In the genomic region with DNA sequence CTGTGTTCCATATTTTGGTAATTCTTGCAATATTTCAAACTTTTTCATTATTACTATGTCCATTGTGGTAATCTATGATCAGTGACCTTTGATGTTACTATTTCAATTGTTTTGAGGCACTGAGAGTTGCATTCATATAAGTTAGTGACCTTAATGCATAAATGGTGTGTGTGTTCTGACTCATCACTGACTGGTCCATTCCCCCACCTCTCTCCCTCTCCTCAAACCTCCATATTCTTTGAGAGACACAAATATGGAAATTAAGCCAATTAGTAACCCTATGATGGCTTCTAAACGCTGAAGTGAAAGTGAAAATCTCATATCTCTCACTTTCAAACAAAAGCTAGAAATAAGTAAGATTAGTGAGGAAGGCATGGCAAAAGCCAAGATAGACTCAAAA, we compare ENCODE assay signal across 18 cellular contexts.
DNase-seq lines count a peak whose midpoint lies in the region; ATAC-seq, FAIRE-seq and TF ChIP-seq lines count a peak whose summit lies in the region.
"Had no signal": no experiment of that assay in that cellular context is flagged by ENCODE, and none has a peak within 500 bp of the region (broad histone marks: within the 10 kb centered on the region; RNA-seq: fewer than 3 reads in every experiment).

No MANE protein-coding gene starts in this region.

- WGBS in GM12878 (ENCODE audit: insufficient coverage, insufficient replicate concordance, low lambda C conversion rate, missing lambda C conversion rate) = 0% methylated on average over 1 of the region's 1 CpG
- no CpG with 5 or more reads among the region's 1 CpG for WGBS in neuronal stem cell (ENCODE audit: extremely low coverage in 2 of 2, insufficient read length in 2 of 2, insufficient replicate concordance in 1 of 2), 2 donors

- H2BK15ac ChIP-seq in neuronal stem cell (ENCODE audit: low read length) = no peak overlapping the region

- TF ChIP-seq EP300 in GM12878 (IDR thresholded peaks at IDR 0.05; ENCODE audit: borderline replicate concordance in 1 of 2, control insufficient read depth in 1 of 2, low read depth in 2 of 2, low read length in 2 of 2) = no peak

- TF ChIP-seq RAD21 in GM12878 (IDR thresholded peaks at IDR 0.05; ENCODE audit: insufficient read depth, low read depth, low read length) = no peak

- FAIRE-seq in GM12878 (lab: Jason Lieb, UNC) = no peak
- FAIRE-seq: GM12891, GM19239, K562 had no signal

- H3K27ac Mint-ChIP-seq in activated naive CD8-positive, alpha-beta T cell treated with anti-CD3 and anti-CD28 coated beads, Interleukin-2, amount 50 U/mL, for 24 hours = no peak overlapping the region
- H3K27ac Mint-ChIP-seq: CD4-positive, CD25-positive, alpha-beta regulatory T cell had no signal

- intact Hi-C loops in GM12878 (cut with micrococcal nuclease; ENCODE audit: unreplicated experiment) = no loop called here

- H2AFZ ChIP-seq in GM12878 (ENCODE audit: control insufficient read depth, low read depth, low read length) = no peak overlapping the region
- no peak overlapping the region for H2AFZ ChIP-seq in neuronal stem cell (ENCODE audit: low read length)

- CTCF ChIA-PET in GM12878 (lab: Yijun Ruan, JAX) = no interaction called here

- POLR2A ChIA-PET in GM12878 (lab: Charles Lee) = no interaction called here

- no peaks in the 10 kb centered on the region for H3K36me3 Mint-ChIP-seq in activated naive CD8-positive, alpha-beta T cell treated with anti-CD3 and anti-CD28 coated beads, Interleukin-2, amount 50 U/mL, for 24 hours (ENCODE audit: low read depth)
- H3K36me3 Mint-ChIP-seq: CD4-positive, CD25-positive, alpha-beta regulatory T cell had no signal

- H3K4me1 ChIP-seq in GM12878 (ENCODE audit: control insufficient read depth, insufficient read depth, low read length) (no peaks in the 10 kb centered on the region), neuronal stem cell (ENCODE audit: control insufficient read depth in 2 of 2, insufficient read depth in 1 of 2, low read depth in 1 of 2, low read length in 2 of 2) (no peaks in the 10 kb centered on the region)
- H3K4me1 ChIP-seq: BLaER1 treated with 17β-estradiol and CSF1 and Interleukin-3, amounts not matched to agents 10 nM and 100 nM had no signal

- no peak overlapping the region for H3K27ac ChIP-seq in GM12878 (ENCODE audit: control insufficient read depth, insufficient read depth)
- H3K27ac ChIP-seq in neuronal stem cell (replicated peaks; ENCODE audit: low read length) = no peak overlapping the region
- H3K27ac ChIP-seq: BLaER1 treated with 17β-estradiol and CSF1 and Interleukin-3, amounts not matched to agents 10 nM and 100 nM had no signal

- H4K91ac ChIP-seq in neuronal stem cell (ENCODE audit: low read depth, low read length, poor library complexity) = no peak overlapping the region

- H3K14ac ChIP-seq in neuronal stem cell (ENCODE audit: low read length) = no peak overlapping the region

- H3K9ac ChIP-seq in GM12878 (ENCODE audit: control insufficient read depth, insufficient read depth, low read length) (no peak overlapping the region), neuronal stem cell (ENCODE audit: low read depth, low read length, poor library complexity) (no peak overlapping the region)
- H3K9ac ChIP-seq: BLaER1 treated with 17β-estradiol and CSF1 and Interleukin-3, amounts not matched to agents 10 nM and 100 nM had no signal

- RAD21 ChIA-PET in GM12878 (lab: Charles Lee; ENCODE audit: unreplicated experiment) = no interaction called here

- no peaks in the 10 kb centered on the region for H3K79me1 ChIP-seq in neuronal stem cell (ENCODE audit: low read depth, low read length)

- DNase-seq in GM12878 (ENCODE audit: low read depth, low spot score) = no peak
- no peak for DNase-seq in activated naive CD8-positive, alpha-beta T cell treated with anti-CD3 and anti-CD28 coated beads, Interleukin-2, amount 50 U/mL, for 24 hours
- no peak for DNase-seq in neuronal stem cell (ENCODE audit: low spot score)
- no peak for DNase-seq in KBM-7
- DNase-seq: ACHN; Calu3; CD4-positive, CD25-positive, alpha-beta regulatory T cell; DMS 273 treated with DMSO at 0.1 percent for 48 hours; HCEC 1CT; Kasumi-1 had no signal

- BruUV-seq in GM12878 (replicated peaks; lab: Mats Ljungman, UMichigan) = no TSS peak

- in situ Hi-C loops in GM12878 (cut with MboI) (no loop called here), KBM-7 (cut with MboI; ENCODE audit: low pct_unique_long_range_greater_than_20kb, low sequenced_read_pairs) (no loop called here)

- TF ChIP-seq CTCF in GM12878 (IDR thresholded peaks at IDR 0.05 in 2 of 3, conservative IDR thresholded peaks at IDR 0.05 in 1 of 3; ENCODE audit: control insufficient read depth in 2 of 3, extremely low read depth in 1 of 3, insufficient read depth in 1 of 3, low read depth in 3 of 3, low read length in 3 of 3) = no peak

- H3K4me1 Mint-ChIP-seq in activated naive CD8-positive, alpha-beta T cell treated with anti-CD3 and anti-CD28 coated beads, Interleukin-2, amount 50 U/mL, for 24 hours = no peaks in the 10 kb centered on the region
- H3K4me1 Mint-ChIP-seq: CD4-positive, CD25-positive, alpha-beta regulatory T cell had no signal

- no peak overlapping the region for H2BK5ac ChIP-seq in neuronal stem cell (ENCODE audit: low read length)

- ATAC-seq in GM18519 (IDR thresholded peaks at IDR 0.05; ENCODE audit: low FRiP score, unreplicated experiment) = peak; percentile 84
- peak; percentile 75 for ATAC-seq in GM19463 (IDR thresholded peaks at IDR 0.05; ENCODE audit: unreplicated experiment)
- ATAC-seq in HG02973 (IDR thresholded peaks at IDR 0.05; ENCODE audit: unreplicated experiment) = peak; percentile 60
- peak; percentile 69 for ATAC-seq in GM12878
- ATAC-seq in HG03565 (IDR thresholded peaks at IDR 0.05; ENCODE audit: unreplicated experiment) = no peak
- ATAC-seq in activated naive CD8-positive, alpha-beta T cell treated with anti-CD3 and anti-CD28 coated beads, Interleukin-2, amount 50 U/mL, for 24 hours = no peak
- ATAC-seq: K562 had no signal

- no peaks in the 10 kb centered on the region for H3K27me3 Mint-ChIP-seq in activated naive CD8-positive, alpha-beta T cell treated with anti-CD3 and anti-CD28 coated beads, Interleukin-2, amount 50 U/mL, for 24 hours
- H3K27me3 Mint-ChIP-seq: CD4-positive, CD25-positive, alpha-beta regulatory T cell had no signal

- H3K4me3 ChIP-seq in GM12878 (no peak overlapping the region), neuronal stem cell (ENCODE audit: low read length in 2 of 2) (no peak overlapping the region)
- H3K4me3 ChIP-seq: BLaER1 treated with 17β-estradiol and CSF1 and Interleukin-3, amounts not matched to agents 10 nM and 100 nM; K562 had no signal

- SMC1A ChIA-PET in GM12878 (lab: Charles Lee; ENCODE audit: uncharacterized antibody, unreplicated experiment) = interaction anchor here (0.9 kb wide), 1 partner anchor 185 kb away, joined by 3 read pairs; no protein-coding TSS in a partner anchor

- H3K9me3 ChIP-seq in GM12878 (replicated peaks; ENCODE audit: control insufficient read depth, insufficient read depth, low read length) (no peaks in the 10 kb centered on the region), neuronal stem cell (replicated peaks in 1 of 2; ENCODE audit: control insufficient read depth in 2 of 2, insufficient read depth in 1 of 2, low read depth in 1 of 2, low read length in 2 of 2) (no peaks in the 10 kb centered on the region)

- TF ChIP-seq POLR2A in GM12878 (IDR thresholded peaks at IDR 0.05; ENCODE audit: low read depth, low read length) = no peak

- no peak overlapping the region for H2BK120ac ChIP-seq in neuronal stem cell (ENCODE audit: low read depth, low read length)

- H3K18ac ChIP-seq in neuronal stem cell (ENCODE audit: low read length) = no peak overlapping the region

- no peak overlapping the region for H3K4me3 Mint-ChIP-seq in activated naive CD8-positive, alpha-beta T cell treated with anti-CD3 and anti-CD28 coated beads, Interleukin-2, amount 50 U/mL, for 24 hours
- H3K4me3 Mint-ChIP-seq: CD4-positive, CD25-positive, alpha-beta regulatory T cell had no signal

- no peak overlapping the region for H3K4ac ChIP-seq in neuronal stem cell (ENCODE audit: low read length)

- peaks cover 12% of the 10 kb centered on the region for H3K9me3 Mint-ChIP-seq in activated naive CD8-positive, alpha-beta T cell treated with anti-CD3 and anti-CD28 coated beads, Interleukin-2, amount 50 U/mL, for 24 hours

- H4K8ac ChIP-seq in neuronal stem cell (ENCODE audit: low read depth, low read length) = no peak overlapping the region

- H3K23ac ChIP-seq in neuronal stem cell (ENCODE audit: low read depth, low read length, poor library complexity) = no peak overlapping the region

- H4K20me1 ChIP-seq in GM12878 (ENCODE audit: control insufficient read depth, insufficient read depth) = no peaks in the 10 kb centered on the region
- H4K20me1 ChIP-seq: BLaER1 treated with 17β-estradiol and CSF1 and Interleukin-3, amounts not matched to agents 10 nM and 100 nM had no signal

- H2BK12ac ChIP-seq in neuronal stem cell (ENCODE audit: low read length) = no peak overlapping the region

- H3K36me3 ChIP-seq in GM12878 (ENCODE audit: control insufficient read depth in 2 of 2, insufficient read depth in 2 of 2, low read length in 1 of 2) = no peaks in the 10 kb centered on the region
- H3K36me3 ChIP-seq in neuronal stem cell (replicated peaks in 1 of 2; ENCODE audit: control insufficient read depth in 2 of 2, insufficient read depth in 2 of 2, low read length in 2 of 2) = no peaks in the 10 kb centered on the region
- H3K36me3 ChIP-seq: BLaER1 treated with 17β-estradiol and CSF1 and Interleukin-3, amounts not matched to agents 10 nM and 100 nM had no signal

- H3K27me3 ChIP-seq in GM12878 (replicated peaks in 1 of 2; ENCODE audit: control insufficient read depth in 2 of 2, insufficient read depth in 2 of 2, low read length in 1 of 2) (no peaks in the 10 kb centered on the region), neuronal stem cell (ENCODE audit: control insufficient read depth in 3 of 3, insufficient read depth in 3 of 3, low read depth in 1 of 3, low read length in 3 of 3) (no peaks in the 10 kb centered on the region)
- H3K27me3 ChIP-seq: BLaER1 treated with 17β-estradiol and CSF1 and Interleukin-3, amounts not matched to agents 10 nM and 100 nM had no signal

- H3K4me2 ChIP-seq in GM12878 (ENCODE audit: control insufficient read depth, insufficient read depth) (no peak overlapping the region), neuronal stem cell (ENCODE audit: insufficient read depth, low read length, poor library complexity, severe bottlenecking) (no peak overlapping the region)
- H3K4me2 ChIP-seq: BLaER1 treated with 17β-estradiol and CSF1 and Interleukin-3, amounts not matched to agents 10 nM and 100 nM had no signal

- no peak overlapping the region for H2AK5ac ChIP-seq in neuronal stem cell (ENCODE audit: low read depth, low read length)

- H3K79me2 ChIP-seq in GM12878 (ENCODE audit: control insufficient read depth, insufficient read depth, low read length) = no peaks in the 10 kb centered on the region

TF ChIP-seq in GM12878, 131 proteins besides CTCF, POLR2A, EP300 and RAD21:
- no peak for TF ChIP-seq NR2C2 (IDR thresholded peaks at IDR 0.05; ENCODE audit: borderline replicate concordance, control insufficient read depth, insufficient read length, low read depth)
- TF ChIP-seq NR2F1 (conservative IDR thresholded peaks at IDR 0.05) = 0 out of 2 replicates have a peak, but pooled peaks have one; percentile 34

Comparison
In these comparisons a context has a peak if more than half of its experiments do, and no peak if none do; other contexts are left out.
1. ATAC-seq: peak in GM18519 (single experiment), GM19463 (single experiment), HG02973 (single experiment) and GM12878 (single experiment); none in HG03565 (single experiment) and activated naive CD8-positive, alpha-beta T cell treated with anti-CD3 and anti-CD28 coated beads, Interleukin-2, amount 50 U/mL, for 24 hours (single experiment).